Comparison of ENCODE assay signal across 14 cellular contexts in genomic region chr17:75634754-75635609, GRCh38. TPM values are rescaled to one million over a fixed set of nuclear protein-coding genes. Genes with fewer than 3 reads are reported as not detected.
DNase-seq lines count a peak whose midpoint lies in the region; ATAC-seq and TF ChIP-seq lines count a peak whose summit lies in the region.
"Had no signal": no experiment of that assay in that cellular context is flagged by ENCODE, and none has a peak within 500 bp of the region (broad histone marks: within the 10 kb centered on the region; RNA-seq: fewer than 3 reads in every experiment).

No MANE protein-coding gene starts in this region.

- H3K36me3 ChIP-seq in heart right ventricle (peaks cover 0 to 31% (median 0%) of the 10 kb centered on the region in 9 donors), osteoblast (ENCODE audit: insufficient read depth, low read length) (no peaks in the 10 kb centered on the region), urinary bladder (ENCODE audit: insufficient read depth) (no peaks in the 10 kb centered on the region)

- no peaks in the 10 kb centered on the region for H3K9me3 ChIP-seq in heart right ventricle
- no peaks in the 10 kb centered on the region for H3K9me3 ChIP-seq in osteoblast (ENCODE audit: low read depth, low read length)

- H4K20me1 ChIP-seq in osteoblast (ENCODE audit: insufficient read depth, low read length), result peaks cover 11% of the 10 kb centered on the region

- no peaks in the 10 kb centered on the region for H3K36me3 Mint-ChIP-seq in T-helper 2 cell treated with Interferon-gamma antibody and Interleukin-4, amounts not matched to agents 5 μg/mL and 100 μg/mL, for 36 hours (ENCODE audit: low read depth)
- H3K36me3 Mint-ChIP-seq: activated naive CD8-positive, alpha-beta T cell; natural killer cell had no signal

- no peaks in the 10 kb centered on the region for H3K9me3 Mint-ChIP-seq in T-helper 2 cell treated with Interferon-gamma antibody and Interleukin-4, amounts not matched to agents 5 μg/mL and 100 μg/mL, for 36 hours
- H3K9me3 Mint-ChIP-seq: natural killer cell; T-helper 1 cell treated with Interleukin-12 subunit alpha and Interleukin-12 subunit beta and Interleukin-4 antibody, amounts not matched to agents 30 μg/mL and 1 μg/mL, for 36 hours had no signal

- H3K4me1 Mint-ChIP-seq in T-helper 2 cell treated with Interferon-gamma antibody and Interleukin-4, amounts not matched to agents 5 μg/mL and 100 μg/mL, for 36 hours (ENCODE audit: low read depth), result peaks cover 1% of the 10 kb centered on the region

- peak; percentile 31 for DNase-seq in DMS53 (lab: John Stamatoyannopoulos, UW)
- DNase-seq in DMS53 treated with DMSO at 0.1 percent for 48 hours (lab: John Stamatoyannopoulos, UW; ENCODE audit: unreplicated experiment), result no peak
- no peak for DNase-seq in heart right ventricle
- peak; percentile 86 for DNase-seq in osteoblast (ENCODE audit: insufficient read length, low spot score, missing footprints)
- DNase-seq in T-helper 2 cell treated with Interferon-gamma antibody and Interleukin-4, amounts not matched to agents 5 μg/mL and 100 μg/mL, for 36 hours (ENCODE audit: low spot score), result no peak
- DNase-seq: activated CD4-positive, CD25-positive, alpha-beta regulatory T cell treated with anti-CD3 and anti-CD28 coated beads, Interleukin-2, amount 50 U/mL, for 72 hours; activated CD8-positive, alpha-beta memory T cell treated with anti-CD3 and anti-CD28 coated beads, Interleukin-2, amount 50 U/mL, for 48 hours; natural killer cell; NCI-H1694 had no signal

- H3K27ac ChIP-seq in heart right ventricle, result peak overlapping the region; percentile 44 to 94 (median 89)
- H3K27ac ChIP-seq in osteoblast (ENCODE audit: low read depth, low read length), result no peak overlapping the region
- H3K27ac ChIP-seq in urinary bladder (ENCODE audit: low read depth), result peak overlapping the region; percentile 4

- H3K27me3 Mint-ChIP-seq in T-helper 2 cell treated with Interferon-gamma antibody and Interleukin-4, amounts not matched to agents 5 μg/mL and 100 μg/mL, for 36 hours (ENCODE audit: low read depth), result no peaks in the 10 kb centered on the region
- H3K27me3 Mint-ChIP-seq: activated naive CD8-positive, alpha-beta T cell had no signal

- TF ChIP-seq CTCF in heart right ventricle (IDR thresholded peaks at IDR 0.05) (no peak), osteoblast (IDR thresholded peaks at IDR 0.05; ENCODE audit: extremely low read depth, low read depth, low read length) (no peak)

- H3K4me3 Mint-ChIP-seq in T-helper 2 cell treated with Interferon-gamma antibody and Interleukin-4, amounts not matched to agents 5 μg/mL and 100 μg/mL, for 36 hours, result no peak overlapping the region
- H3K4me3 Mint-ChIP-seq: activated naive CD8-positive, alpha-beta T cell; natural killer cell; T-helper 1 cell treated with Interleukin-12 subunit alpha and Interleukin-12 subunit beta and Interleukin-4 antibody, amounts not matched to agents 30 μg/mL and 1 μg/mL, for 36 hours had no signal

- H3K79me2 ChIP-seq in osteoblast (ENCODE audit: insufficient read depth, low read length), result no peaks in the 10 kb centered on the region

- ATAC-seq in heart right ventricle, result peak in 1 of 8 donors; percentile 1
- no peak for ATAC-seq in HG03159 (IDR thresholded peaks at IDR 0.05; ENCODE audit: unreplicated experiment)
- no peak for ATAC-seq in HG02798 (IDR thresholded peaks at IDR 0.05; ENCODE audit: poor library complexity, unreplicated experiment)
- ATAC-seq: natural killer cell had no signal

- H3K27me3 ChIP-seq in heart right ventricle, result no peaks in the 10 kb centered on the region
- H3K27me3 ChIP-seq in osteoblast (ENCODE audit: insufficient read depth, low read length), result no peaks in the 10 kb centered on the region

- WGBS in heart right ventricle, 2 donors, result 54 to 72% methylated on average over 20 of the region's 20 CpGs
- WGBS in urinary bladder, result 83% methylated on average over 20 of the region's 20 CpGs

- H3K4me1 ChIP-seq in heart right ventricle (peaks cover 14 to 72% (median 56%) of the 10 kb centered on the region in 9 donors), osteoblast (ENCODE audit: insufficient read depth, low read length) (peaks cover 14% of the 10 kb centered on the region), urinary bladder (ENCODE audit: insufficient read depth) (peaks cover 4% of the 10 kb centered on the region)

- no peak overlapping the region for H2AFZ ChIP-seq in osteoblast (ENCODE audit: low read length)

- intact Hi-C loops in heart right ventricle (cut with DNase I), result loop anchor here in 4 of 10 donors (5.0 to 10.0 kb wide), 3 partner anchors 60 to 117 kb away; no protein-coding TSS in a partner anchor

- H3K4me3 ChIP-seq in heart right ventricle (peak overlapping the region in 7 of 10 donors; percentile 10 to 39 (median 29)), osteoblast (ENCODE audit: insufficient read depth, low read length) (no peak overlapping the region), urinary bladder (ENCODE audit: low read depth, low read length) (no peak overlapping the region)

- H3K4me2 ChIP-seq in osteoblast (ENCODE audit: insufficient read depth, low read length), result no peak overlapping the region

- H3K27ac Mint-ChIP-seq in T-helper 2 cell treated with Interferon-gamma antibody and Interleukin-4, amounts not matched to agents 5 μg/mL and 100 μg/mL, for 36 hours, result no peak overlapping the region
- H3K27ac Mint-ChIP-seq: activated naive CD8-positive, alpha-beta T cell; T-helper 1 cell treated with Interleukin-12 subunit alpha and Interleukin-12 subunit beta and Interleukin-4 antibody, amounts not matched to agents 30 μg/mL and 1 μg/mL, for 36 hours had no signal

RNA-seq across cellular contexts. Expression of gene SMIM5, which starts 1.7 kb away (rescaled TPM):
- total RNA-seq in heart right ventricle (10 to 100 TPM in 2 of 10 donors, 1 to 10 TPM in 8; 1.9 to 14.2 (median 6.5) TPM), osteoblast (under 0.01 TPM in 1 of 2 replicates, not detected in the other), urinary bladder (4.0 TPM)
- polyA plus RNA-seq in heart right ventricle (10 to 100 TPM in 1 of 2 donors, 1 to 10 TPM in 1; 3.1 to 19.2 TPM), urinary bladder (3.6 TPM)

RNA-seq across cellular contexts. Expression of gene RECQL5, which starts 32.0 kb away (rescaled TPM):
- total RNA-seq in heart right ventricle (10 to 100 TPM in 8 of 10 donors, 1 to 10 TPM in 2; 9.2 to 14.4 (median 10.7) TPM), osteoblast (17.7 and 24.5 TPM in 2 replicates), urinary bladder (22.2 TPM)
- polyA plus RNA-seq in heart right ventricle (10 to 100 TPM in 1 of 2 donors, 1 to 10 TPM in 1; 6.3 to 32.1 TPM), urinary bladder (19.6 TPM)

RNA-seq across cellular contexts. Expression of gene SAP30BP, which starts 32.2 kb away (rescaled TPM):
- total RNA-seq in heart right ventricle (10 to 100 TPM; 41.7 to 64.4 (median 55.8) TPM), osteoblast (48.1 and 60.7 TPM in 2 replicates), urinary bladder (37.7 TPM)
- polyA plus RNA-seq in heart right ventricle (100 to 1,000 TPM in 1 of 2 donors, 10 to 100 TPM in 1; 78.4 to 115 TPM), urinary bladder (87.0 TPM)

RNA-seq across cellular contexts. Expression of gene MYO15B, which starts 47.4 kb away (rescaled TPM):
- 10 to 100 TPM; 27.9 to 62.2 (median 45.8) TPM for total RNA-seq in heart right ventricle
- polyA plus RNA-seq in heart right ventricle, result 100 to 1,000 TPM in 1 of 2 donors, 10 to 100 TPM in 1; 30.8 to 205 TPM
- 0.88 and 1.4 TPM in 2 replicates for total RNA-seq in osteoblast
- 108 TPM for total RNA-seq in urinary bladder
- polyA plus RNA-seq in urinary bladder, result 78.1 TPM

Comparison
In these comparisons a context has a peak if more than half of its experiments do, and no peak if none do; other contexts are left out.
1. DNase-seq: peak in DMS53 (single experiment) and osteoblast (single experiment); none in DMS53 treated with DMSO at 0.1 percent for 48 hours (single experiment), heart right ventricle (0 of 2) and T-helper 2 cell treated with Interferon-gamma antibody and Interleukin-4, amounts not matched to agents 5 μg/mL and 100 μg/mL, for 36 hours (single experiment).
2. H3K4me3 ChIP-seq: peak in heart right ventricle (7 of 10); none in osteoblast (single experiment) and urinary bladder (single experiment).